ENCODE assay signal across 15 cellular contexts in the genomic region with DNA sequence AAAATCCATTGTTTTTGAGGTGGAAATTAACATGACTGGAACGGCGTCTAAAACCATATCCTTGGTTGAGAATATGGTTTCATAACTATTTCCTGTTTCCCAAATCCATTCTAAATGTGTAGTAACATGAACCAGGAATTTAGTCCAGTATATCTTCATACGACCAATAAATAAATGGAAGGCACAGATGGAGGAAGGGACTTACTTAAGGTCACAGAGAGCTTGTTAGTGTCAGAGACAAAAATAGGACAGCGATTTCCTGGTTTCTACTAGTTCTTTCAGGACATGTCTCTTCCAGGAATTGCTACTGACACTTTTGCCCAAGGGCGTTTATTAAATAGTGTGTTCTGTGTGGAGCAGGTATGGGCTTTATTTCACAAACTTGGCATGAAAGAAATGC.
"Had no signal": no experiment of that assay in that cellular context is flagged by ENCODE, and none has a peak within 500 bp of the region (broad histone marks: within the 10 kb centered on the region; RNA-seq: fewer than 3 reads in every experiment).

No MANE protein-coding gene starts in this region.

- H3K27me3 Mint-ChIP-seq: activated naive CD8-positive, alpha-beta T cell treated with anti-CD3 and anti-CD28 coated beads for 36 hours had no signal

- DNase-seq: activated CD4-positive, alpha-beta T cell treated with anti-CD3 and anti-CD28 coated beads, Interleukin-2, amount 50 U/mL, for 48 hours; activated gamma-delta T cell; activated naive CD8-positive, alpha-beta T cell treated with anti-CD3 and anti-CD28 coated beads for 36 hours; activated T-cell treated with anti-CD3 and anti-CD28 coated beads, Interleukin-2, amount 50 U/mL, for 4 hours; anterior cingulate cortex; gastrocnemius medialis; heart right ventricle; left ventricle myocardium superior; pancreas; T-helper 2 cell; thyroid gland; uterus had no signal

- H3K9me3 ChIP-seq: gastrocnemius medialis, heart right ventricle, pancreas, thyroid gland, uterus had no signal

- H3K4me3 Mint-ChIP-seq: activated naive CD8-positive, alpha-beta T cell treated with anti-CD3 and anti-CD28 coated beads for 36 hours; activated T-cell treated with anti-CD3 and anti-CD28 coated beads, Interleukin-2, amount 50 U/mL, for 4 hours had no signal

- H3K36me3 Mint-ChIP-seq: activated naive CD8-positive, alpha-beta T cell treated with anti-CD3 and anti-CD28 coated beads for 36 hours had no signal

- ATAC-seq: activated CD4-positive, CD25-positive, alpha-beta regulatory T cell treated with anti-CD3 and anti-CD28 coated beads, Interleukin-2, amount 50 U/mL, for 24 hours; activated T-cell treated with anti-CD3 and anti-CD28 coated beads, Interleukin-2, amount 50 U/mL, for 4 hours; gastrocnemius medialis; left ventricle myocardium superior; pancreas had no signal

- H3K4me1 Mint-ChIP-seq: activated naive CD8-positive, alpha-beta T cell treated with anti-CD3 and anti-CD28 coated beads for 36 hours had no signal

- H3K4me3 ChIP-seq: gastrocnemius medialis, heart right ventricle, pancreas, thyroid gland, uterus had no signal

- H3K4me1 ChIP-seq: pancreas, uterus had no signal

- H3K27ac Mint-ChIP-seq: activated naive CD8-positive, alpha-beta T cell treated with anti-CD3 and anti-CD28 coated beads for 36 hours had no signal

- H3K27ac ChIP-seq: gastrocnemius medialis, pancreas, thyroid gland, uterus had no signal

- FAIRE-seq: bronchial epithelial cell, keratinocyte, pancreas had no signal

- H3K9me3 Mint-ChIP-seq: activated naive CD8-positive, alpha-beta T cell treated with anti-CD3 and anti-CD28 coated beads for 36 hours; activated T-cell treated with anti-CD3 and anti-CD28 coated beads, Interleukin-2, amount 50 U/mL, for 4 hours had no signal

- H3K27me3 ChIP-seq: pancreas, thyroid gland, uterus had no signal

- H3K36me3 ChIP-seq: gastrocnemius medialis, heart right ventricle, pancreas, thyroid gland, uterus had no signal
